Comparison of ENCODE assay signal across 12 cellular contexts in genomic region chr4:102338405-102338804, GRCh38.
"Had no signal": no experiment of that assay in that cellular context is flagged by ENCODE, and none has a peak within 500 bp of the region (broad histone marks: within the 10 kb centered on the region; RNA-seq: fewer than 3 reads in every experiment).

No MANE protein-coding gene starts in this region.

- H3K9me3 Mint-ChIP-seq: activated naive CD4-positive, alpha-beta T cell treated with anti-CD3 and anti-CD28 coated beads for 36 hours; naive thymus-derived CD4-positive, alpha-beta T cell; T-cell had no signal

- H3K4me3 Mint-ChIP-seq: activated naive CD4-positive, alpha-beta T cell treated with anti-CD3 and anti-CD28 coated beads for 36 hours; naive thymus-derived CD4-positive, alpha-beta T cell; T-cell had no signal

- DNase-seq: activated naive CD4-positive, alpha-beta T cell treated with anti-CD3 and anti-CD28 coated beads for 36 hours; body of pancreas; cerebellar nuclear complex; dermis blood vessel endothelial cell; naive thymus-derived CD4-positive, alpha-beta T cell; retina; T-cell; T1000; tibial artery had no signal

- H3K36me3 ChIP-seq: esophagus muscularis mucosa, tibial artery had no signal

- H3K9me3 ChIP-seq: body of pancreas, esophagus muscularis mucosa, tibial artery had no signal

- H3K27ac Mint-ChIP-seq: activated naive CD4-positive, alpha-beta T cell treated with anti-CD3 and anti-CD28 coated beads for 36 hours; T-cell had no signal

- H3K4me3 ChIP-seq: body of pancreas, esophagus muscularis mucosa, skin epidermis, tibial artery had no signal

- ATAC-seq: body of pancreas; naive thymus-derived CD4-positive, alpha-beta T cell; T-cell had no signal

- H3K27ac ChIP-seq: body of pancreas, esophagus muscularis mucosa, skin epidermis, tibial artery, VCaP had no signal

- H3K27me3 ChIP-seq: body of pancreas, esophagus muscularis mucosa, tibial artery had no signal

- H3K27me3 Mint-ChIP-seq: naive thymus-derived CD4-positive, alpha-beta T cell; T-cell had no signal
